Comparison of ENCODE assay signal across 8 cellular contexts in genomic region chr7:55065079-55065478, GRCh38. TPM values are rescaled to one million over a fixed set of nuclear protein-coding genes. Genes with fewer than 3 reads are reported as not detected.
DNase-seq lines count a peak whose midpoint lies in the region; ATAC-seq and TF ChIP-seq lines count a peak whose summit lies in the region.

No MANE protein-coding gene starts in this region.

- H3K27me3 ChIP-seq in esophagus muscularis mucosa (no peaks in the 10 kb centered on the region), sigmoid colon (no peaks in the 10 kb centered on the region), H9 (ENCODE audit: insufficient read depth, low read length) (no peaks in the 10 kb centered on the region)

- H4K8ac ChIP-seq in H9 (replicated peaks; ENCODE audit: insufficient read length, low read depth, low read length): no peak overlapping the region

- no peak overlapping the region for H3K18ac ChIP-seq in H9 (ENCODE audit: insufficient read length, low read depth, low read length)

- H4K5ac ChIP-seq in H9 (ENCODE audit: insufficient read length, low read depth, low read length): no peak overlapping the region

- no peak overlapping the region for H3K4me3 Mint-ChIP-seq in H9

- no peak overlapping the region for H2BK120ac ChIP-seq in H9 (ENCODE audit: low read depth, low read length, poor library complexity, severe bottlenecking)

- no peak overlapping the region for H3K4me2 ChIP-seq in H9 (ENCODE audit: insufficient read depth, insufficient read length, low read length)

- no peak overlapping the region for H3K56ac ChIP-seq in H9 (ENCODE audit: insufficient read length, low read depth, low read length)

- no peak for TF ChIP-seq POLR2A in NB4 (IDR thresholded peaks at IDR 0.05; ENCODE audit: extremely low read depth, insufficient read length)
- no peak for TF ChIP-seq POLR2A in esophagus muscularis mucosa (IDR thresholded peaks at IDR 0.05; ENCODE audit: low read depth)
- TF ChIP-seq POLR2A in sigmoid colon (IDR thresholded peaks at IDR 0.05): no peak

- H3K9me3 Mint-ChIP-seq in H9: no peaks in the 10 kb centered on the region

- H4K91ac ChIP-seq in H9 (ENCODE audit: insufficient read length, low read depth, low read length): no peak overlapping the region

- 40% methylated on average over 4 of the region's 4 CpGs for WGBS in esophagus muscularis mucosa
- 60 to 63% methylated on average over 4 of the region's 4 CpGs for WGBS in sigmoid colon, 2 donors
- WGBS in H9 (ENCODE audit: extremely low coverage, insufficient read length, low lambda C conversion rate): no CpG with 5 or more reads among the region's 4 CpGs

- no peak overlapping the region for H3K23ac ChIP-seq in H9 (ENCODE audit: insufficient read length, low read depth, low read length)

- no peak overlapping the region for H3K4ac ChIP-seq in H9 (ENCODE audit: low read depth, low read length)

- H2AFZ ChIP-seq in H9 (ENCODE audit: low read length): no peak overlapping the region

- H3K4me1 Mint-ChIP-seq in H9: peaks cover 17 to 19% of the 10 kb centered on the region in 2 experiments

- intact Hi-C loops in esophagus muscularis mucosa (cut with DNase I) (loop anchor here (2.0 to 5.0 kb wide), 2 partner anchors 43 to 68 kb away; no protein-coding TSS in a partner anchor), sigmoid colon (cut with DNase I) (loop anchor here (10.0 kb wide), 1 partner anchor 190 kb away; no protein-coding TSS in a partner anchor)

- no peak overlapping the region for H3T11ph ChIP-seq in H9 (ENCODE audit: low read length)

- no peak overlapping the region; a peak in 1 of 7 replicates for H3K27ac Mint-ChIP-seq in H9

- DNase-seq in NB4 (ENCODE audit: low read depth) (peak; percentile 89), esophagus muscularis mucosa (ENCODE audit: extremely low spot score) (no peak), sigmoid colon (peak; percentile 90), activated T-cell treated with anti-CD3 and anti-CD28 coated beads for 4 hours (no peak), D341Med (ENCODE audit: low spot score) (no peak), H9 (no peak), globus pallidus (ENCODE audit: low spot score) (no peak)

- no peak overlapping the region for H2BK12ac ChIP-seq in H9 (ENCODE audit: insufficient read length, low read depth, low read length)

- H2BK5ac ChIP-seq in H9 (ENCODE audit: insufficient read length, low read length): no peak overlapping the region

- no peak overlapping the region for H3K9ac ChIP-seq in H9 (ENCODE audit: extremely low read depth, insufficient read length, low read length)

- peak; percentile 21 for TF ChIP-seq EP300 in esophagus muscularis mucosa (IDR thresholded peaks at IDR 0.05)
- TF ChIP-seq EP300 in sigmoid colon (IDR thresholded peaks at IDR 0.05): no peak

- no peak overlapping the region for H2BK15ac ChIP-seq in H9 (ENCODE audit: low read depth, low read length)

- H4K20me1 ChIP-seq in H9 (ENCODE audit: control insufficient read depth, insufficient read depth, insufficient read length): no peaks in the 10 kb centered on the region

- H2AK5ac ChIP-seq in H9 (ENCODE audit: insufficient read length, low read length): no peak overlapping the region

- TF ChIP-seq CTCF in NB4 (IDR thresholded peaks at IDR 0.05; ENCODE audit: low read depth, low read length): no peak
- TF ChIP-seq CTCF in esophagus muscularis mucosa (IDR thresholded peaks at IDR 0.05): no peak
- TF ChIP-seq CTCF in sigmoid colon (IDR thresholded peaks at IDR 0.05): no peak
- no peak for TF ChIP-seq CTCF in H9 (conservative IDR thresholded peaks at IDR 0.05)

- H2BK20ac ChIP-seq in H9 (ENCODE audit: low read depth, low read length, poor library complexity, severe bottlenecking): no peak overlapping the region

- H3K27me3 Mint-ChIP-seq in H9 (ENCODE audit: low read depth): no peaks in the 10 kb centered on the region; the same call in none of the 2 replicates

- H3K36me3 ChIP-seq in esophagus muscularis mucosa (no peaks in the 10 kb centered on the region), sigmoid colon (no peaks in the 10 kb centered on the region)

- H3K36me3 Mint-ChIP-seq in H9 (ENCODE audit: insufficient read depth in 1 of 3, low read depth in 3 of 3): no peaks in the 10 kb centered on the region

- H3K79me1 ChIP-seq in H9 (ENCODE audit: insufficient read depth, low read depth, low read length, poor library complexity, severe bottlenecking): no peaks in the 10 kb centered on the region

- peak overlapping the region; percentile 81 to 88 (median 87) for H3K27ac ChIP-seq in esophagus muscularis mucosa (replicated peaks in 1 of 4)
- H3K27ac ChIP-seq in sigmoid colon: peak overlapping the region; percentile 75 to 86 (median 80)
- no peak overlapping the region for H3K27ac ChIP-seq in H9 (ENCODE audit: insufficient read length, low read depth, low read length)

- peaks cover 20 to 95% (median 79%) of the 10 kb centered on the region in 4 donors for H3K4me1 ChIP-seq in esophagus muscularis mucosa
- H3K4me1 ChIP-seq in sigmoid colon: peaks cover 0 to 59% (median 55%) of the 10 kb centered on the region in 4 donors
- H3K4me1 ChIP-seq in H9 (ENCODE audit: insufficient read depth, low read length): peaks cover 4% of the 10 kb centered on the region; the same call in 1 of the 2 replicates

- no peak overlapping the region for H3K4me3 ChIP-seq in NB4 (ENCODE audit: low read depth, low read length)
- peak overlapping the region in 2 of 4 donors; percentile 5 to 18 for H3K4me3 ChIP-seq in esophagus muscularis mucosa
- H3K4me3 ChIP-seq in sigmoid colon: peak overlapping the region in 2 of 4 donors; percentile 0 to 21

- no peaks in the 10 kb centered on the region for H3K79me2 ChIP-seq in H9 (ENCODE audit: insufficient read depth, low read length)

- peaks cover 0 to 4% (median 0%) of the 10 kb centered on the region in 4 donors for H3K9me3 ChIP-seq in esophagus muscularis mucosa
- no peaks in the 10 kb centered on the region for H3K9me3 ChIP-seq in sigmoid colon
- no peaks in the 10 kb centered on the region for H3K9me3 ChIP-seq in H9 (ENCODE audit: control insufficient read depth, low read depth, low read length)

- no peak overlapping the region for H3K14ac ChIP-seq in H9 (ENCODE audit: insufficient read depth, low read length)

- no peaks in the 10 kb centered on the region for H3K23me2 ChIP-seq in H9 (ENCODE audit: insufficient read length, low read depth, low read length, poor library complexity, severe bottlenecking)

- ATAC-seq in GM21576 (IDR thresholded peaks at IDR 0.05; ENCODE audit: unreplicated experiment): peak; percentile 63

RNA-seq across cellular contexts. Expression of gene EGFR, which starts 46.3 kb away (rescaled TPM):
- 100 to 1,000 TPM in 2 of 4 donors, 10 to 100 TPM in 2; 79.3 to 125 (median 110) TPM for total RNA-seq in esophagus muscularis mucosa
- total RNA-seq in sigmoid colon: 10 to 100 TPM; 35.6 to 61.5 (median 40.8) TPM
- polyA plus RNA-seq in sigmoid colon: 10 to 100 TPM in 1 of 3 donors, 1 to 10 TPM in 2; 3.6 to 10.7 (median 5.5) TPM
- 3.1 and 3.3 TPM in 2 replicates for total RNA-seq in H9 (2021)

Comparison
In these comparisons a context has a peak if more than half of its experiments do, and no peak if none do; other contexts are left out.
1. DNase-seq: peak in NB4 (single experiment) and sigmoid colon (single experiment); none in esophagus muscularis mucosa (single experiment), activated T-cell treated with anti-CD3 and anti-CD28 coated beads for 4 hours (single experiment), D341Med (single experiment), H9 (single experiment) and globus pallidus (single experiment).